Comparison of ENCODE assay signal across 7 cellular contexts in the genomic region with DNA sequence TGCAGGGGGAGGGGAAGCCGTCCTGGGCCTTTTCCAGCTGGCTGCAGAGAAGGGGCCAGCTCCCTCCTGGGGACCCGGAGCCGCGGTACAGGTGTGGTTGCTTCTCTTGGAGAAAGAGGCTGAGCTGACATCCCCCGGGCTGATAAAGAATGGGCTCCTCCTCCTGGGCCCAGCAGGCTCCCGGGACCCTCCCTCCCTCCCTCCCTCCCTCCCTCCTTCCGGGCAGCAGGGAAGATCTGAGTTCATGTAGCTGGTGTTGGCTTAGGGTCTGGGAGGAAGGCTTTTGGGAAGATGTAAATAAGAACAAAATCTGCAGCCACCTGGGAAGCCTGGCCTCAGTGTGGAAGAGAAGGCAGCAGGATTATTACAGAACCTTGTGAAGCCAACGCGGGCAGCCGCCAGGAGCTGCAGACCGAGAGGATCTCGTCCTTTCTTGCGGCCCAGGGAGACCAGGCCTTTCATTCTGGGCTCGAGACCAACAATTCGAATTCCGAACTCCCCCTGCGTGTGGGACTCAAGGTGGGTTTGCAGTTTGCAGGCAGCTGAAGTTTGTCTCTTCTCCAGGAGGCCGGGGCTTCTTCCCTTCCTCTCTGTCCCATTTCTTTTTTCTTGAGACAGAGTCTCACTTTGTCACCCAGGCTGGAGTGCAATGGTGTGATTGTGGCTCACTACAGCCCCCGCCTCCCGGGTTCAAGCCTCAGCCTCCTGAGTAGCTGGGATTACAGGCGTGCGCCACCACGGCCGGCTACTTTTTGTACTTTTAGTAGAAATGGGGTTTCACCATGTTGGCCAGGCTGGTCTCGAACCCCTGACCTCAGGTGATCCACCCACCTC. TPM values are rescaled to one million over a fixed set of nuclear protein-coding genes. Genes with fewer than 3 reads are reported as not detected.
DNase-seq lines count a peak whose midpoint lies in the region; ATAC-seq and TF ChIP-seq lines count a peak whose summit lies in the region.

TSS of gene PLCXD1 (plus strand) at position 216 of the 834 bp plus-strand sequence. CDS start 2,807 bp downstream, outside the sequence.

- peak within 1 kb of the TSS in 1 of 2 donors; percentile 90 for H3K27ac Mint-ChIP-seq in natural killer cell

- peak within 1 kb of the TSS; percentile 12 for H3K4me3 ChIP-seq in RWPE2 (ENCODE audit: severe bottlenecking)
- peak within 1 kb of the TSS; percentile 35 to 45 (median 40) for H3K4me3 ChIP-seq in esophagus muscularis mucosa

- DNase-seq in RWPE2 (ENCODE audit: low spot score) = peak; percentile 64
- DNase-seq in esophagus muscularis mucosa (ENCODE audit: extremely low spot score) = no peak
- no peak for DNase-seq in natural killer cell
- DNase-seq in NK-92 (lab: John Stamatoyannopoulos, UW; ENCODE audit: unreplicated experiment) = no peak
- DNase-seq in DMS 273 treated with DMSO at 0.1 percent for 48 hours (lab: John Stamatoyannopoulos, UW) = no peak
- DNase-seq in stimulated activated CD4-positive, alpha-beta T cell treated with anti-CD3 and anti-CD28 coated beads, Interleukin-4, amount 100 ng/mL, for 4 hours = no peak

- no peaks in the 10 kb centered on the region for H3K27me3 ChIP-seq in RWPE2 (ENCODE audit: insufficient read depth, poor library complexity, severe bottlenecking)
- peaks cover 0 to 7% (median 0%) of the 10 kb centered on the region in 4 donors for H3K27me3 ChIP-seq in esophagus muscularis mucosa

- H3K36me3 Mint-ChIP-seq in natural killer cell = no peaks in the 10 kb centered on the region

- H3K27ac ChIP-seq in RWPE2 (ENCODE audit: poor library complexity, severe bottlenecking) (peak within 1 kb of the TSS; percentile 20), esophagus muscularis mucosa (replicated peaks in 1 of 4) (peak within 1 kb of the TSS; percentile 23 to 68 (median 40))

- no peaks in the 10 kb centered on the region for H3K9me3 Mint-ChIP-seq in natural killer cell

- peaks cover 25% of the 10 kb centered on the region for H3K36me3 ChIP-seq in RWPE2 (ENCODE audit: low read depth)
- H3K36me3 ChIP-seq in esophagus muscularis mucosa = peaks cover 0 to 19% (median 0%) of the 10 kb centered on the region in 4 donors

- ATAC-seq in GM21423 (IDR thresholded peaks at IDR 0.05; ENCODE audit: unreplicated experiment) (peak; percentile 22), RWPE2 (ENCODE audit: low read depth) (peak; percentile 41), natural killer cell (no peak)

- H3K27me3 Mint-ChIP-seq in natural killer cell (ENCODE audit: low read depth in 2 of 2) = no peaks in the 10 kb centered on the region

- intact Hi-C loops in esophagus muscularis mucosa (cut with DNase I) = loop anchor here (5.0 kb wide), 1 partner anchor 36 kb away; the partner anchor contains the start of gene GTPBP6
- intact Hi-C loops in natural killer cell (cut with micrococcal nuclease) = no loop called here

- 50% methylated on average over 16 of the region's 25 CpGs for WGBS in esophagus muscularis mucosa

- peaks cover 0 to 37% of the 10 kb centered on the region in 2 donors for H3K4me1 Mint-ChIP-seq in natural killer cell

- H3K4me1 ChIP-seq in RWPE2 (ENCODE audit: insufficient read depth, poor library complexity, severe bottlenecking) = no peaks in the 10 kb centered on the region
- H3K4me1 ChIP-seq in esophagus muscularis mucosa = peaks cover 3 to 36% (median 27%) of the 10 kb centered on the region in 4 donors

- H3K9me3 ChIP-seq in RWPE2 (ENCODE audit: severe bottlenecking) (no peaks in the 10 kb centered on the region), esophagus muscularis mucosa (no peaks in the 10 kb centered on the region)

- H3K4me3 Mint-ChIP-seq in natural killer cell = peak within 1 kb of the TSS; percentile 59

- TF ChIP-seq CTCF in RWPE2 (IDR thresholded peaks at IDR 0.05; ENCODE audit: poor library complexity, severe bottlenecking) = no peak
- TF ChIP-seq CTCF in esophagus muscularis mucosa (IDR thresholded peaks at IDR 0.05) = no peak
- TF ChIP-seq CTCF in natural killer cell (IDR thresholded peaks at IDR 0.05) = no peak

- TF ChIP-seq EP300 in esophagus muscularis mucosa (IDR thresholded peaks at IDR 0.05) = no peak

- TF ChIP-seq POLR2A in esophagus muscularis mucosa (IDR thresholded peaks at IDR 0.05; ENCODE audit: low read depth) = no peak

RNA-seq across cellular contexts. Expression of gene PLCXD1, which starts in this region (rescaled TPM):
- total RNA-seq in esophagus muscularis mucosa (1 to 10 TPM; 2.1 to 8.9 (median 2.4) TPM), natural killer cell (10 to 100 TPM; 16.3 to 20.9 (median 16.6) TPM)

Comparison
In these comparisons a context has a peak if more than half of its experiments do, and no peak if none do; other contexts are left out.
1. ATAC-seq: peak in GM21423 (single experiment) and RWPE2 (single experiment); none in natural killer cell (0 of 3).